ENCODE assay signal across 1 cellular context in genomic region chr13:44013666-44014291, GRCh38.
TF ChIP-seq lines count a peak whose summit lies in the region.

No MANE protein-coding gene starts in this region.

TF ChIP-seq in GM23338, 12 proteins besides CTCF, POLR2A, EP300 and RAD21 (continued from another document):
- no peak for TF ChIP-seq ZNF462 (CRISPR knock-in tag; IDR thresholded peaks at IDR 0.05)
- TF ChIP-seq STAT1 (IDR thresholded peaks at IDR 0.05; ENCODE audit: unreplicated experiment): no peak
- no peak for TF ChIP-seq ETS1 (IDR thresholded peaks at IDR 0.05)
- TF ChIP-seq ZNF114 (CRISPR knock-in tag; IDR thresholded peaks at IDR 0.05): no peak
